In the genomic region with DNA sequence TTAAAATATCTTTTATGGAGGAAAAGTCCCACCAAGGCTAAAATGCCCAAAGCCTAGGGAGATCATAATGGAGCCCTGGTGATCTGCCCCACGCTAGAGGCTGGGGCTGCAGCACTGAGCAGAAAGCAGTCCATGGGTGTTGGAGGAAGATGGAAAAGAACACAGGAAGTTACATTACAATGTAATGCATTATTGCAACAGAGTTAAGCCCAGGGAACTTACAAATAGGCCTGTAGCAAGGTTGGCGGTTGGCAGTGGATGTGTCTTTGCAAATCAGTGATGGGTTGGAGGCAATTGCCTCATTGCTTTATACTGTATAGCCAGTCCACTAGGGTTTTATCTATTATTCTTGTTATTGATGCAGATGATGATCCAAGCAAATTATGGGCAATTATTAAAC, we compare ENCODE assay signal across 18 cellular contexts.
"Had no signal": no experiment of that assay in that cellular context is flagged by ENCODE, and none has a peak within 500 bp of the region (broad histone marks: within the 10 kb centered on the region; RNA-seq: fewer than 3 reads in every experiment).

No MANE protein-coding gene starts in this region.

- DNase-seq: activated CD4-positive, alpha-beta T cell treated with anti-CD3 and anti-CD28 coated beads for 36 hours; activated CD8-positive, alpha-beta memory T cell treated with anti-CD3 and anti-CD28 coated beads, Interleukin-2, amount 50 U/mL, for 48 hours; activated CD8-positive, alpha-beta T cell treated with anti-CD3 and anti-CD28 coated beads, Interleukin-2, amount 10 ng/mL, durations not matched to agents 7 days and 5 days; activated naive CD4-positive, alpha-beta T cell treated with Interleukin-2 at 50 U/mL for 16 hours; activated naive CD8-positive, alpha-beta T cell treated with anti-CD3 and anti-CD28 coated beads, Interleukin-2, amount 50 U/mL, for 24 hours; effector memory CD8-positive, alpha-beta T cell; erythroblast; foreskin keratinocyte; head of caudate nucleus; left colon; naive thymus-derived CD8-positive, alpha-beta T cell; nucleus accumbens; right cardiac atrium; stimulated activated CD4-positive, alpha-beta T cell treated with anti-CD3 and anti-CD28 coated beads, Interleukin-12 subunit alpha, Interleukin-12 subunit beta, amount 100 ng/mL, for 4 hours; stimulated activated naive CD8-positive, alpha-beta T cell treated with anti-CD3 and anti-CD28 coated beads, Interleukin-15, Interleukin-2, amounts not matched to agents 100 U/mL and 50 U/mL, for 24 hours; T-helper 1 cell; WERI-Rb-1 had no signal

- ATAC-seq: activated CD4-positive, alpha-beta T cell treated with anti-CD3 and anti-CD28 coated beads for 36 hours; activated CD8-positive, alpha-beta T cell treated with anti-CD3 and anti-CD28 coated beads, Interleukin-2, amount 10 ng/mL, durations not matched to agents 7 days and 5 days; activated naive CD8-positive, alpha-beta T cell treated with anti-CD3 and anti-CD28 coated beads, Interleukin-2, amount 50 U/mL, for 24 hours; effector memory CD8-positive, alpha-beta T cell; foreskin keratinocyte; left colon; naive thymus-derived CD8-positive, alpha-beta T cell; right cardiac atrium; stimulated activated naive CD8-positive, alpha-beta T cell treated with anti-CD3 and anti-CD28 coated beads, Interleukin-15, Interleukin-2, amounts not matched to agents 100 U/mL and 50 U/mL, for 24 hours had no signal

- H3K27me3 Mint-ChIP-seq: activated CD4-positive, alpha-beta T cell treated with anti-CD3 and anti-CD28 coated beads for 36 hours; activated naive CD8-positive, alpha-beta T cell treated with anti-CD3 and anti-CD28 coated beads, Interleukin-2, amount 50 U/mL, for 24 hours; progenitor cell of endocrine pancreas had no signal

- H3K36me3 Mint-ChIP-seq: naive thymus-derived CD8-positive, alpha-beta T cell had no signal

- H3K27ac Mint-ChIP-seq: activated CD4-positive, alpha-beta T cell treated with anti-CD3 and anti-CD28 coated beads for 36 hours; activated CD8-positive, alpha-beta T cell treated with anti-CD3 and anti-CD28 coated beads, Interleukin-2, amount 10 ng/mL, durations not matched to agents 7 days and 5 days; activated naive CD8-positive, alpha-beta T cell treated with anti-CD3 and anti-CD28 coated beads, Interleukin-2, amount 50 U/mL, for 24 hours; effector memory CD8-positive, alpha-beta T cell; naive thymus-derived CD8-positive, alpha-beta T cell; progenitor cell of endocrine pancreas had no signal

- H3K4me1 Mint-ChIP-seq: activated CD4-positive, alpha-beta T cell treated with anti-CD3 and anti-CD28 coated beads for 36 hours; activated naive CD8-positive, alpha-beta T cell treated with anti-CD3 and anti-CD28 coated beads, Interleukin-2, amount 50 U/mL, for 24 hours; naive thymus-derived CD8-positive, alpha-beta T cell had no signal

- H3K4me3 Mint-ChIP-seq: activated CD4-positive, alpha-beta T cell treated with anti-CD3 and anti-CD28 coated beads for 36 hours; activated CD8-positive, alpha-beta T cell treated with anti-CD3 and anti-CD28 coated beads, Interleukin-2, amount 10 ng/mL, durations not matched to agents 7 days and 5 days; activated naive CD8-positive, alpha-beta T cell treated with anti-CD3 and anti-CD28 coated beads, Interleukin-2, amount 50 U/mL, for 24 hours; effector memory CD8-positive, alpha-beta T cell; naive thymus-derived CD8-positive, alpha-beta T cell had no signal

- H3K9me3 Mint-ChIP-seq: activated naive CD8-positive, alpha-beta T cell treated with anti-CD3 and anti-CD28 coated beads, Interleukin-2, amount 50 U/mL, for 24 hours; naive thymus-derived CD8-positive, alpha-beta T cell had no signal
